Comparison of ENCODE assay signal across 19 cellular contexts in genomic region chr5:120794121-120794520, GRCh38.
"Had no signal": no experiment of that assay in that cellular context is flagged by ENCODE, and none has a peak within 500 bp of the region (broad histone marks: within the 10 kb centered on the region; RNA-seq: fewer than 3 reads in every experiment).

No MANE protein-coding gene starts in this region.

- H3K36me3 Mint-ChIP-seq: naive thymus-derived CD4-positive, alpha-beta T cell; stimulated activated memory B cell treated with anti-CD40 and anti-IgM and Interleukin-4, amounts not matched to agents 10 μg/mL and 1 μg/mL and 100 μg/mL, for 72 hours had no signal

- H3K79me2 ChIP-seq: parathyroid adenoma had no signal

- H3K4me1 Mint-ChIP-seq: naive thymus-derived CD4-positive, alpha-beta T cell; stimulated activated memory B cell treated with anti-CD40 and anti-IgM and Interleukin-4, amounts not matched to agents 10 μg/mL and 1 μg/mL and 100 μg/mL, for 72 hours had no signal

- H3K9me3 Mint-ChIP-seq: nephron progenitor cell; stimulated activated memory B cell treated with anti-CD40 and anti-IgM and Interleukin-4, amounts not matched to agents 10 μg/mL and 1 μg/mL and 100 μg/mL, for 72 hours; stimulated activated naive CD8-positive, alpha-beta T cell treated with anti-CD3 and anti-CD28 coated beads, Interleukin-15, Interleukin-2, amounts not matched to agents 100 ng/mL and 50 ng/mL, for 24 hours had no signal

- H3K4me1 ChIP-seq: heart left ventricle, parathyroid adenoma, prostate gland, right lobe of liver, spleen, tibial artery, upper lobe of left lung, uterus had no signal

- H3K27ac Mint-ChIP-seq: naive thymus-derived CD4-positive, alpha-beta T cell; nephron progenitor cell; stimulated activated memory B cell treated with anti-CD40 and anti-IgM and Interleukin-4, amounts not matched to agents 10 μg/mL and 1 μg/mL and 100 μg/mL, for 72 hours; stimulated activated naive CD8-positive, alpha-beta T cell treated with anti-CD3 and anti-CD28 coated beads, Interleukin-15, Interleukin-2, amounts not matched to agents 100 ng/mL and 50 ng/mL, for 24 hours had no signal

- H3K27me3 Mint-ChIP-seq: naive thymus-derived CD4-positive, alpha-beta T cell; stimulated activated memory B cell treated with anti-CD40 and anti-IgM and Interleukin-4, amounts not matched to agents 10 μg/mL and 1 μg/mL and 100 μg/mL, for 72 hours; stimulated activated naive CD8-positive, alpha-beta T cell treated with anti-CD3 and anti-CD28 coated beads, Interleukin-15, Interleukin-2, amounts not matched to agents 100 ng/mL and 50 ng/mL, for 24 hours had no signal

- H3K27me3 ChIP-seq: heart left ventricle, right lobe of liver, spleen, tibial artery, upper lobe of left lung, uterus had no signal

- H3K4me3 Mint-ChIP-seq: naive thymus-derived CD4-positive, alpha-beta T cell; nephron progenitor cell; stimulated activated memory B cell treated with anti-CD40 and anti-IgM and Interleukin-4, amounts not matched to agents 10 μg/mL and 1 μg/mL and 100 μg/mL, for 72 hours; stimulated activated naive CD8-positive, alpha-beta T cell treated with anti-CD3 and anti-CD28 coated beads, Interleukin-15, Interleukin-2, amounts not matched to agents 100 ng/mL and 50 ng/mL, for 24 hours had no signal

- H2AFZ ChIP-seq: parathyroid adenoma had no signal

- H3K27ac ChIP-seq: heart left ventricle, parathyroid adenoma, prostate gland, right lobe of liver, spleen, tibial artery, upper lobe of left lung, uterus had no signal

- H3K9ac ChIP-seq: parathyroid adenoma had no signal

- H3K4me3 ChIP-seq: heart left ventricle, prostate gland, right lobe of liver, spleen, tibial artery, upper lobe of left lung, uterus had no signal

- ATAC-seq: esophagus mucosa; heart left ventricle; naive thymus-derived CD4-positive, alpha-beta T cell; right lobe of liver; stimulated activated memory B cell treated with anti-CD40 and anti-IgM and Interleukin-4, amounts not matched to agents 10 μg/mL and 1 μg/mL and 100 μg/mL, for 72 hours had no signal

- H3K9me3 ChIP-seq: heart left ventricle, prostate gland, right lobe of liver, spleen, tibial artery, upper lobe of left lung, uterus had no signal

- H3K36me3 ChIP-seq: heart left ventricle, prostate gland, right lobe of liver, spleen, tibial artery, upper lobe of left lung, uterus had no signal

- DNase-seq: effector memory CD4-positive, alpha-beta T cell; heart left ventricle; hippocampal formation; kidney glomerular epithelial cell; naive thymus-derived CD4-positive, alpha-beta T cell; nephron progenitor cell; right lobe of liver; spleen; stimulated activated CD4-positive, alpha-beta T cell treated with anti-CD3 and anti-CD28 coated beads, Interleukin-15, amount 100 ng/mL, for 24 hours; stimulated activated CD4-positive, alpha-beta T cell treated with anti-CD3 and anti-CD28 coated beads, Interleukin-1b, Interleukin-23, amount 100 ng/mL, for 48 hours; stimulated activated CD4-positive, alpha-beta T cell treated with anti-CD3 and anti-CD28 coated beads, Interleukin-4, amount 100 ng/mL, for 24 hours; tibial artery; upper lobe of left lung; uterus had no signal
